ENCODE assay signal across 38 cellular contexts in genomic region chr12:77531912-77532311, GRCh38.
"Had no signal": no experiment of that assay in that cellular context is flagged by ENCODE, and none has a peak within 500 bp of the region (broad histone marks: within the 10 kb centered on the region; RNA-seq: fewer than 3 reads in every experiment).

No MANE protein-coding gene starts in this region.

- H3K4me1 Mint-ChIP-seq: activated CD4-positive, alpha-beta memory T cell treated with anti-CD3 and anti-CD28 coated beads, Interleukin-2, amount 10 ng/mL, durations not matched to agents 7 days and 5 days; activated CD4-positive, alpha-beta T cell treated with anti-CD3 and anti-CD28 coated beads for 36 hours; activated CD4-positive, alpha-beta T cell treated with anti-CD3 and anti-CD28 coated beads, Interleukin-2, amount 10 ng/mL, durations not matched to agents 7 days and 5 days; activated CD8-positive, alpha-beta memory T cell treated with anti-CD3 and anti-CD28 coated beads, Interleukin-2, amount 10 ng/mL, durations not matched to agents 7 days and 5 days; activated naive CD4-positive, alpha-beta T cell treated with anti-CD3 and anti-CD28 coated beads, Interleukin-2, amount 10 ng/mL, durations not matched to agents 7 days and 5 days; activated naive CD4-positive, alpha-beta T cell treated with anti-CD3 and anti-CD28 coated beads, Interleukin-2, amount 50 U/mL, for 24 hours; activated naive CD8-positive, alpha-beta T cell treated with anti-CD3 and anti-CD28 coated beads, Interleukin-2, amount 10 ng/mL, durations not matched to agents 7 days and 5 days; activated naive CD8-positive, alpha-beta T cell treated with anti-CD3 and anti-CD28 coated beads, Interleukin-2, amount 50 U/mL, for 24 hours; central memory CD8-positive, alpha-beta T cell had no signal

- H3K27me3 Mint-ChIP-seq: activated CD4-positive, alpha-beta memory T cell treated with anti-CD3 and anti-CD28 coated beads, Interleukin-2, amount 10 ng/mL, durations not matched to agents 7 days and 5 days; activated CD4-positive, alpha-beta T cell treated with anti-CD3 and anti-CD28 coated beads for 36 hours; activated CD4-positive, alpha-beta T cell treated with anti-CD3 and anti-CD28 coated beads, Interleukin-2, amount 10 ng/mL, durations not matched to agents 7 days and 5 days; activated CD8-positive, alpha-beta memory T cell treated with anti-CD3 and anti-CD28 coated beads, Interleukin-2, amount 10 ng/mL, durations not matched to agents 7 days and 5 days; activated naive CD4-positive, alpha-beta T cell treated with anti-CD3 and anti-CD28 coated beads, Interleukin-2, amount 10 ng/mL, durations not matched to agents 7 days and 5 days; activated naive CD4-positive, alpha-beta T cell treated with anti-CD3 and anti-CD28 coated beads, Interleukin-2, amount 50 U/mL, for 24 hours; activated naive CD8-positive, alpha-beta T cell; activated naive CD8-positive, alpha-beta T cell treated with anti-CD3 and anti-CD28 coated beads, Interleukin-2, amount 10 ng/mL, durations not matched to agents 7 days and 5 days; activated naive CD8-positive, alpha-beta T cell treated with anti-CD3 and anti-CD28 coated beads, Interleukin-2, amount 50 U/mL, for 24 hours; activated T-cell treated with anti-CD3 and anti-CD28 coated beads, Interleukin-2, amount 50 U/mL, for 24 hours; brain; central memory CD8-positive, alpha-beta T cell had no signal

- ATAC-seq: activated CD4-positive, alpha-beta T cell treated with anti-CD3 and anti-CD28 coated beads for 36 hours; activated CD4-positive, CD25-positive, alpha-beta regulatory T cell treated with anti-CD3 and anti-CD28 coated beads, Interleukin-2, amount 50 U/mL, for 24 hours; activated CD8-positive, alpha-beta memory T cell treated with anti-CD3 and anti-CD28 coated beads, Interleukin-2, amount 10 ng/mL, durations not matched to agents 7 days and 5 days; activated CD8-positive, alpha-beta T cell treated with anti-CD3 and anti-CD28 coated beads, Interleukin-2, amount 10 ng/mL, durations not matched to agents 7 days and 5 days; activated naive CD8-positive, alpha-beta T cell treated with anti-CD3 and anti-CD28 coated beads, Interleukin-2, amount 50 U/mL, for 24 hours had no signal

- H3K4me3 ChIP-seq: ascending aorta, cardiac muscle cell had no signal

- H3K27ac Mint-ChIP-seq: activated CD4-positive, alpha-beta memory T cell treated with anti-CD3 and anti-CD28 coated beads, Interleukin-2, amount 10 ng/mL, durations not matched to agents 7 days and 5 days; activated CD4-positive, alpha-beta T cell treated with anti-CD3 and anti-CD28 coated beads for 36 hours; activated CD4-positive, alpha-beta T cell treated with anti-CD3 and anti-CD28 coated beads, Interleukin-2, amount 10 ng/mL, durations not matched to agents 7 days and 5 days; activated CD8-positive, alpha-beta memory T cell treated with anti-CD3 and anti-CD28 coated beads, Interleukin-2, amount 10 ng/mL, durations not matched to agents 7 days and 5 days; activated CD8-positive, alpha-beta T cell treated with anti-CD3 and anti-CD28 coated beads, Interleukin-2, amount 10 ng/mL, durations not matched to agents 7 days and 5 days; activated naive CD4-positive, alpha-beta T cell treated with anti-CD3 and anti-CD28 coated beads, Interleukin-2, amount 10 ng/mL, durations not matched to agents 7 days and 5 days; activated naive CD4-positive, alpha-beta T cell treated with anti-CD3 and anti-CD28 coated beads, Interleukin-2, amount 50 U/mL, for 24 hours; activated naive CD8-positive, alpha-beta T cell; activated naive CD8-positive, alpha-beta T cell treated with anti-CD3 and anti-CD28 coated beads, Interleukin-2, amount 10 ng/mL, durations not matched to agents 7 days and 5 days; activated naive CD8-positive, alpha-beta T cell treated with anti-CD3 and anti-CD28 coated beads, Interleukin-2, amount 50 U/mL, for 24 hours; activated T-cell treated with anti-CD3 and anti-CD28 coated beads, Interleukin-2, amount 50 U/mL, for 24 hours; activated T-helper 2 cell treated with anti-CD3 and anti-CD28 coated beads, Interferon-gamma antibody, Interleukin-2, Interleukin-4, amounts not matched to agents 10 μg/mL and 5 μg/mL and 100 μg/mL, durations not matched to agents 14 hours and 24 hours and 36 hours; brain; T-helper 1 cell treated with Interleukin-12 subunit alpha and Interleukin-12 subunit beta and Interleukin-4 antibody, amounts not matched to agents 30 μg/mL and 1 μg/mL, for 36 hours; T-helper 2 cell treated with Interferon-gamma antibody and Interleukin-4, amounts not matched to agents 5 μg/mL and 100 μg/mL, for 36 hours had no signal

- FAIRE-seq: bronchial epithelial cell, TTC549 had no signal

- H3K4me3 Mint-ChIP-seq: activated CD4-positive, alpha-beta memory T cell treated with anti-CD3 and anti-CD28 coated beads, Interleukin-2, amount 10 ng/mL, durations not matched to agents 7 days and 5 days; activated CD4-positive, alpha-beta T cell treated with anti-CD3 and anti-CD28 coated beads for 36 hours; activated CD4-positive, alpha-beta T cell treated with anti-CD3 and anti-CD28 coated beads, Interleukin-2, amount 10 ng/mL, durations not matched to agents 7 days and 5 days; activated CD8-positive, alpha-beta memory T cell treated with anti-CD3 and anti-CD28 coated beads, Interleukin-2, amount 10 ng/mL, durations not matched to agents 7 days and 5 days; activated CD8-positive, alpha-beta T cell treated with anti-CD3 and anti-CD28 coated beads, Interleukin-2, amount 10 ng/mL, durations not matched to agents 7 days and 5 days; activated naive CD4-positive, alpha-beta T cell treated with anti-CD3 and anti-CD28 coated beads, Interleukin-2, amount 10 ng/mL, durations not matched to agents 7 days and 5 days; activated naive CD4-positive, alpha-beta T cell treated with anti-CD3 and anti-CD28 coated beads, Interleukin-2, amount 50 U/mL, for 24 hours; activated naive CD8-positive, alpha-beta T cell; activated naive CD8-positive, alpha-beta T cell treated with anti-CD3 and anti-CD28 coated beads, Interleukin-2, amount 10 ng/mL, durations not matched to agents 7 days and 5 days; activated naive CD8-positive, alpha-beta T cell treated with anti-CD3 and anti-CD28 coated beads, Interleukin-2, amount 50 U/mL, for 24 hours; activated T-cell treated with anti-CD3 and anti-CD28 coated beads, Interleukin-2, amount 50 U/mL, for 24 hours; brain; central memory CD8-positive, alpha-beta T cell; T-helper 1 cell treated with Interleukin-12 subunit alpha and Interleukin-12 subunit beta and Interleukin-4 antibody, amounts not matched to agents 30 μg/mL and 1 μg/mL, for 36 hours; T-helper 2 cell treated with Interferon-gamma antibody and Interleukin-4, amounts not matched to agents 5 μg/mL and 100 μg/mL, for 36 hours had no signal

- H3K9me3 Mint-ChIP-seq: activated naive CD8-positive, alpha-beta T cell treated with anti-CD3 and anti-CD28 coated beads, Interleukin-2, amount 50 U/mL, for 24 hours had no signal

- DNase-seq: activated CD4-positive, alpha-beta memory T cell treated with anti-CD3 and anti-CD28 coated beads, Interleukin-2, amount 10 ng/mL, durations not matched to agents 7 days and 5 days; activated CD4-positive, alpha-beta T cell treated with anti-CD3 and anti-CD28 coated beads for 1 hour; activated CD4-positive, alpha-beta T cell treated with anti-CD3 and anti-CD28 coated beads for 36 hours; activated CD4-positive, alpha-beta T cell treated with anti-CD3 and anti-CD28 coated beads for 48 hours; activated CD4-positive, alpha-beta T cell treated with anti-CD3 and anti-CD28 coated beads, Interleukin-2, amount 10 ng/mL, durations not matched to agents 7 days and 5 days; activated CD4-positive, alpha-beta T cell treated with anti-CD3 and anti-CD28 coated beads, Interleukin-2, amount 50 U/mL, for 48 hours; activated CD4-positive, CD25-positive, alpha-beta regulatory T cell; activated CD8-positive, alpha-beta memory T cell treated with anti-CD3 and anti-CD28 coated beads for 24 hours; activated CD8-positive, alpha-beta memory T cell treated with anti-CD3 and anti-CD28 coated beads, Interleukin-2, amount 10 ng/mL, durations not matched to agents 7 days and 5 days; activated CD8-positive, alpha-beta memory T cell treated with anti-CD3 and anti-CD28 coated beads, Interleukin-2, amount 50 U/mL, for 48 hours; activated CD8-positive, alpha-beta T cell treated with anti-CD3 and anti-CD28 coated beads, Interleukin-2, amount 10 ng/mL, durations not matched to agents 7 days and 5 days; activated effector memory CD4-positive, alpha-beta T cell treated with Interleukin-2 at 50 U/mL for 16 hours; activated gamma-delta T cell; activated naive CD4-positive, alpha-beta T cell treated with anti-CD3 and anti-CD28 coated beads, Interleukin-2, amount 10 ng/mL, durations not matched to agents 7 days and 5 days; activated naive CD4-positive, alpha-beta T cell treated with Interleukin-2 at 50 U/mL for 16 hours; activated naive CD8-positive, alpha-beta T cell treated with anti-CD3 and anti-CD28 coated beads, Interleukin-2, amount 10 ng/mL, durations not matched to agents 7 days and 5 days; activated naive CD8-positive, alpha-beta T cell treated with anti-CD3 and anti-CD28 coated beads, Interleukin-2, amount 50 U/mL, for 24 hours; activated T-cell treated with anti-CD3 and anti-CD28 coated beads, Interleukin-2, amount 50 U/mL, for 24 hours; activated T-cell treated with anti-CD3 and anti-CD28 coated beads, Interleukin-2, amount 50 U/mL, for 48 hours; amygdala; anterior cingulate cortex; caudate nucleus; cerebellar nuclear complex; T-helper 1 cell; T-helper 2 cell; T-helper 9 cell had no signal

- H3K36me3 Mint-ChIP-seq: activated CD8-positive, alpha-beta memory T cell treated with anti-CD3 and anti-CD28 coated beads, Interleukin-2, amount 10 ng/mL, durations not matched to agents 7 days and 5 days; activated naive CD4-positive, alpha-beta T cell treated with anti-CD3 and anti-CD28 coated beads, Interleukin-2, amount 10 ng/mL, durations not matched to agents 7 days and 5 days; activated naive CD4-positive, alpha-beta T cell treated with anti-CD3 and anti-CD28 coated beads, Interleukin-2, amount 50 U/mL, for 24 hours; activated naive CD8-positive, alpha-beta T cell; activated naive CD8-positive, alpha-beta T cell treated with anti-CD3 and anti-CD28 coated beads, Interleukin-2, amount 10 ng/mL, durations not matched to agents 7 days and 5 days had no signal
